1 cellular context compared by ENCODE assay signal in genomic region chr6:108557494-108558371, GRCh38.
A peak's percentile ranks its signal among the peaks of the same experiment; 100 is the strongest.
TF ChIP-seq lines count a peak whose summit lies in the region.

No MANE protein-coding gene starts in this region.

TF ChIP-seq in K562, 482 proteins besides CTCF, POLR2A, EP300 and RAD21 (continued from another document and continues in another):
- TF ChIP-seq SP2 (IDR thresholded peaks at IDR 0.05; ENCODE audit: extremely low read depth, low read depth, low read length, poor library complexity, severe bottlenecking), result no peak
- no peak for TF ChIP-seq RFX7 (CRISPR knock-in tag; IDR thresholded peaks at IDR 0.05)
- no peak for TF ChIP-seq ZNF277 (CRISPR knock-in tag; IDR thresholded peaks at IDR 0.05; ENCODE audit: borderline replicate concordance)
- TF ChIP-seq GATA2 (CRISPR knock-in tag; IDR thresholded peaks at IDR 0.05), result no peak
- no peak for TF ChIP-seq ELK3 (CRISPR knock-in tag; IDR thresholded peaks at IDR 0.05)
- no peak for TF ChIP-seq PTTG1 (tag; IDR thresholded peaks at IDR 0.05; ENCODE audit: low read depth)
- no peak for TF ChIP-seq ARID3B (CRISPR knock-in tag; IDR thresholded peaks at IDR 0.05; ENCODE audit: borderline replicate concordance)
- no peak for TF ChIP-seq HSF4 (CRISPR knock-in tag; IDR thresholded peaks at IDR 0.05; ENCODE audit: borderline replicate concordance)
- no peak for TF ChIP-seq ZNF124 (CRISPR knock-in tag; IDR thresholded peaks at IDR 0.05)
- no peak for TF ChIP-seq ATF3 (IDR thresholded peaks at IDR 0.05)
- no peak for TF ChIP-seq ATF3 (CRISPR knock-in tag; conservative IDR thresholded peaks at IDR 0.05)
- TF ChIP-seq BRD9 (IDR thresholded peaks at IDR 0.05; ENCODE audit: low read depth, partially characterized antibody), result peak; percentile 25
- TF ChIP-seq SMAD1 (IDR thresholded peaks at IDR 0.05; ENCODE audit: low read depth, low read length, partially characterized antibody), result no peak
- no peak for TF ChIP-seq RNF2 (IDR thresholded peaks at IDR 0.05)
- no peak for TF ChIP-seq KAT8 (IDR thresholded peaks at IDR 0.05; ENCODE audit: low read depth)
- no peak for TF ChIP-seq ZKSCAN8 (CRISPR knock-in tag; IDR thresholded peaks at IDR 0.05)
- TF ChIP-seq HNRNPH1 (optimal IDR thresholded peaks at IDR 0.05; ENCODE audit: low read depth, low read length), result no peak
- TF ChIP-seq ZFP91 (CRISPR knock-in tag; IDR thresholded peaks at IDR 0.05), result no peak
- no peak for TF ChIP-seq MECOM (CRISPR knock-in tag; IDR thresholded peaks at IDR 0.05)
- peak; percentile 15 for TF ChIP-seq CHD1 (IDR thresholded peaks at IDR 0.05; ENCODE audit: low read length)
- TF ChIP-seq STAG1 (CRISPR knock-in tag; IDR thresholded peaks at IDR 0.05; ENCODE audit: borderline replicate concordance), result no peak
- TF ChIP-seq HNRNPL (IDR thresholded peaks at IDR 0.05; ENCODE audit: low read depth, low read length), result no peak
- TF ChIP-seq NKRF (IDR thresholded peaks at IDR 0.05; ENCODE audit: borderline replicate concordance), result 0 out of 2 replicates have a peak, but pooled peaks have one; percentile 38
- TF ChIP-seq BACH1 (tag; IDR thresholded peaks at IDR 0.05), result no peak
- no peak for TF ChIP-seq SFPQ (IDR thresholded peaks at IDR 0.05; ENCODE audit: low read depth, low read length)
- TF ChIP-seq ZNF174 (CRISPR knock-in tag; IDR thresholded peaks at IDR 0.05), result no peak
- 0 out of 2 replicates have a peak, but pooled peaks have one; percentile 11 for TF ChIP-seq ELF4 (CRISPR knock-in tag; IDR thresholded peaks at IDR 0.05)
- no peak for TF ChIP-seq E2F8 (IDR thresholded peaks at IDR 0.05; ENCODE audit: low read depth, partially characterized antibody)
- no peak for TF ChIP-seq ZNF23 (CRISPR knock-in tag; IDR thresholded peaks at IDR 0.05)
- peak; percentile 74 for TF ChIP-seq CCNT2 (IDR thresholded peaks at IDR 0.05; ENCODE audit: borderline replicate concordance, extremely low read depth, insufficient read length, low read depth, low read length)
- no peak for TF ChIP-seq STAT5A (IDR thresholded peaks at IDR 0.05; ENCODE audit: borderline replicate concordance, low read length)
- TF ChIP-seq CREB3 (tag; conservative IDR thresholded peaks at IDR 0.05; ENCODE audit: low read depth), result no peak
- TF ChIP-seq CSDE1 (IDR thresholded peaks at IDR 0.05), result no peak
- TF ChIP-seq FOXJ3 (CRISPR knock-in tag; IDR thresholded peaks at IDR 0.05), result no peak
- TF ChIP-seq GTF3C2 (IDR thresholded peaks at IDR 0.05; ENCODE audit: borderline replicate concordance, extremely low read depth, insufficient read length), result no peak
- TF ChIP-seq ZC3H8 (IDR thresholded peaks at IDR 0.05), result no peak
- no peak for TF ChIP-seq THAP7 (CRISPR knock-in tag; IDR thresholded peaks at IDR 0.05)
- TF ChIP-seq RFX5 (IDR thresholded peaks at IDR 0.05; ENCODE audit: low read depth, low read length), result no peak
- no peak for TF ChIP-seq NFE2L1 (tag; IDR thresholded peaks at IDR 0.05; ENCODE audit: borderline replicate concordance, low read depth)
- TF ChIP-seq MAZ (CRISPR knock-in tag; conservative IDR thresholded peaks at IDR 0.05 in 1 of 2, IDR thresholded peaks at IDR 0.05 in 1 of 2), result peak in 1 of 2 experiments; percentile 43; a peak in 1 of 4 replicates
- no peak for TF ChIP-seq EZH2 (IDR thresholded peaks at IDR 0.05; ENCODE audit: borderline replicate concordance, low read depth, low read length)
- TF ChIP-seq SMAD2 (IDR thresholded peaks at IDR 0.05; ENCODE audit: low read depth, low read length), result no peak
- TF ChIP-seq PHF8 (IDR thresholded peaks at IDR 0.05; ENCODE audit: borderline replicate concordance, low read length), result peak; percentile 56; the same call in 1 of the 2 replicates
- TF ChIP-seq SREBF2 (CRISPR knock-in tag; IDR thresholded peaks at IDR 0.05), result no peak
- no peak for TF ChIP-seq ZNF561 (CRISPR knock-in tag; conservative IDR thresholded peaks at IDR 0.05)
- peak; percentile 92 for TF ChIP-seq MYC (IDR thresholded peaks at IDR 0.05; ENCODE audit: low read depth, low read length)
- no peak for TF ChIP-seq MYC (CRISPR knock-in tag; IDR thresholded peaks at IDR 0.05; ENCODE audit: borderline replicate concordance, low read depth)
- no peak for TF ChIP-seq XRCC3 (IDR thresholded peaks at IDR 0.05)
